In the genomic region with DNA sequence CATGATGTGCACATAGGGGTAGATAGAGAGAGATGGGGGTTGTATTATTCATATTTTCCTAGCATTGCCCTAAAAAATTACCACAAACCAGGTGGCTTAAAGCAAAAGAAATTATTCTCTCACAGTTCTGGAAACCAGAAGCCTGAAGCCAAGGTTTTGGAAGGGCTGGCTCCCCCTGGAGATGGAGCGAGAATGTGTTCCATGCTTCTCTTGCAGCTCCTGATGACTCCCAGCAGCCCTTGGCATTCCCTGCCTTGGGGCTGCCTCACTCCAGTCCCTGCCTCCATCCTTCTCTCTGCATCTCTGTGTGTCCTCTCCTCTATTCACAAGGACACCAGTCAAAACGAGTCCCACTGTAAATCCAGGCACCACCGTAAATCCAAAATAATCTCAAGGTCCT, we compare ENCODE assay signal across 18 cellular contexts.
"Had no signal": no experiment of that assay in that cellular context is flagged by ENCODE, and none has a peak within 500 bp of the region (broad histone marks: within the 10 kb centered on the region; RNA-seq: fewer than 3 reads in every experiment).

No MANE protein-coding gene starts in this region.

- H3K27ac ChIP-seq: dorsolateral prefrontal cortex, heart left ventricle, left lung, psoas muscle, upper lobe of left lung, WERI-Rb-1 had no signal

- FAIRE-seq: bronchial epithelial cell, frontal cortex, keratinocyte had no signal

- H3K36me3 Mint-ChIP-seq: activated naive CD8-positive, alpha-beta T cell treated with anti-CD3 and anti-CD28 coated beads, Interleukin-2, amount 10 ng/mL, durations not matched to agents 7 days and 5 days had no signal

- H3K36me3 ChIP-seq: heart left ventricle, left lung, upper lobe of left lung, WERI-Rb-1 had no signal

- H3K4me1 ChIP-seq: heart left ventricle, left lung, psoas muscle, upper lobe of left lung had no signal

- H3K4me1 Mint-ChIP-seq: activated CD4-positive, alpha-beta memory T cell treated with anti-CD3 and anti-CD28 coated beads, Interleukin-2, amount 10 ng/mL, durations not matched to agents 7 days and 5 days; activated CD4-positive, alpha-beta T cell treated with anti-CD3 and anti-CD28 coated beads for 36 hours; activated naive CD8-positive, alpha-beta T cell treated with anti-CD3 and anti-CD28 coated beads, Interleukin-2, amount 10 ng/mL, durations not matched to agents 7 days and 5 days had no signal

- H3K9me3 Mint-ChIP-seq: activated CD4-positive, alpha-beta memory T cell treated with anti-CD3 and anti-CD28 coated beads, Interleukin-2, amount 10 ng/mL, durations not matched to agents 7 days and 5 days; activated naive CD8-positive, alpha-beta T cell treated with anti-CD3 and anti-CD28 coated beads, Interleukin-2, amount 10 ng/mL, durations not matched to agents 7 days and 5 days; nephron; stimulated activated naive CD8-positive, alpha-beta T cell treated with anti-CD3 and anti-CD28 coated beads, Interleukin-15, Interleukin-2, amounts not matched to agents 100 ng/mL and 50 ng/mL, for 24 hours had no signal

- H3K9me3 ChIP-seq: heart left ventricle, psoas muscle, upper lobe of left lung had no signal

- H3K27me3 Mint-ChIP-seq: activated CD4-positive, alpha-beta T cell treated with anti-CD3 and anti-CD28 coated beads for 36 hours; activated naive CD8-positive, alpha-beta T cell treated with anti-CD3 and anti-CD28 coated beads, Interleukin-2, amount 10 ng/mL, durations not matched to agents 7 days and 5 days; stimulated activated naive CD8-positive, alpha-beta T cell treated with anti-CD3 and anti-CD28 coated beads, Interleukin-15, Interleukin-2, amounts not matched to agents 100 ng/mL and 50 ng/mL, for 24 hours had no signal

- H3K4me3 Mint-ChIP-seq: activated CD4-positive, alpha-beta memory T cell treated with anti-CD3 and anti-CD28 coated beads, Interleukin-2, amount 10 ng/mL, durations not matched to agents 7 days and 5 days; activated CD4-positive, alpha-beta T cell treated with anti-CD3 and anti-CD28 coated beads for 36 hours; activated naive CD8-positive, alpha-beta T cell treated with anti-CD3 and anti-CD28 coated beads, Interleukin-2, amount 10 ng/mL, durations not matched to agents 7 days and 5 days; nephron; stimulated activated naive CD8-positive, alpha-beta T cell treated with anti-CD3 and anti-CD28 coated beads, Interleukin-15, Interleukin-2, amounts not matched to agents 100 ng/mL and 50 ng/mL, for 24 hours had no signal

- DNase-seq: activated CD4-positive, alpha-beta memory T cell treated with anti-CD3 and anti-CD28 coated beads, Interleukin-2, amount 10 ng/mL, durations not matched to agents 7 days and 5 days; activated CD4-positive, alpha-beta T cell treated with anti-CD3 and anti-CD28 coated beads for 36 hours; activated naive CD8-positive, alpha-beta T cell treated with anti-CD3 and anti-CD28 coated beads, Interleukin-2, amount 10 ng/mL, durations not matched to agents 7 days and 5 days; aorta; dorsolateral prefrontal cortex; heart left ventricle; left lung; mesenchymal stem cell; psoas muscle; stimulated activated CD4-positive, alpha-beta T cell treated with anti-CD3 and anti-CD28 coated beads, Interleukin-2, amount 100 ng/mL, for 48 hours; T1000; upper lobe of left lung; WERI-Rb-1 had no signal

- ATAC-seq: activated CD4-positive, alpha-beta T cell treated with anti-CD3 and anti-CD28 coated beads for 36 hours; heart left ventricle; left lung; psoas muscle had no signal

- H3K4me3 ChIP-seq: dorsolateral prefrontal cortex, heart left ventricle, left lung, psoas muscle, upper lobe of left lung had no signal

- H3K27ac Mint-ChIP-seq: activated CD4-positive, alpha-beta memory T cell treated with anti-CD3 and anti-CD28 coated beads, Interleukin-2, amount 10 ng/mL, durations not matched to agents 7 days and 5 days; activated CD4-positive, alpha-beta T cell treated with anti-CD3 and anti-CD28 coated beads for 36 hours; activated naive CD8-positive, alpha-beta T cell treated with anti-CD3 and anti-CD28 coated beads, Interleukin-2, amount 10 ng/mL, durations not matched to agents 7 days and 5 days; nephron; stimulated activated naive CD8-positive, alpha-beta T cell treated with anti-CD3 and anti-CD28 coated beads, Interleukin-15, Interleukin-2, amounts not matched to agents 100 ng/mL and 50 ng/mL, for 24 hours had no signal

- H3K27me3 ChIP-seq: dorsolateral prefrontal cortex, heart left ventricle, left lung, upper lobe of left lung had no signal
